In genomic region chr14:89134640-89135039, GRCh38 we compare ENCODE assay signal across 27 cellular contexts.
"Had no signal": no experiment of that assay in that cellular context is flagged by ENCODE, and none has a peak within 500 bp of the region (broad histone marks: within the 10 kb centered on the region; RNA-seq: fewer than 3 reads in every experiment).

No MANE protein-coding gene starts in this region.

- H3K27ac Mint-ChIP-seq: mesothelial cell of epicardium; naive B cell; natural killer cell treated with Interleukin-12 subunit alpha and Interleukin-12 subunit beta and Interleukin-15 and Interleukin-18, amount 100 ng/mL, for 72 hours; stimulated activated effector memory CD8-positive, alpha-beta T cell treated with anti-CD3 and anti-CD28 coated beads, Interleukin-12 subunit alpha, Interleukin-12 subunit beta, amount 100 ng/mL, for 72 hours; type B pancreatic cell had no signal

- H3K4me1 ChIP-seq: foreskin keratinocyte, gastroesophageal sphincter, prostate gland, right atrium auricular region, testis had no signal

- DNase-seq: effector CD4-positive, alpha-beta T cell; foreskin keratinocyte; heart left ventricle; hypothalamus; mesenchymal stem cell; mucosa of descending colon; naive B cell; nucleus accumbens; stimulated activated CD4-positive, alpha-beta T cell treated with anti-CD3 and anti-CD28 coated beads, Interleukin-2, amount 100 ng/mL, for 24 hours; stimulated activated CD4-positive, alpha-beta T cell treated with anti-CD3 and anti-CD28 coated beads, Interleukin-4, amount 100 ng/mL, for 24 hours; stimulated activated naive CD4-positive, alpha-beta T cell treated with Interleukin-2 at 50 U/mL for 16 hours; substantia nigra; testis; tibial artery had no signal

- H3K27ac ChIP-seq: dorsolateral prefrontal cortex, foreskin keratinocyte, gastroesophageal sphincter, heart left ventricle, prostate gland, right atrium auricular region, testis, tibial artery had no signal

- H3K27me3 ChIP-seq: dorsolateral prefrontal cortex, gastroesophageal sphincter, heart left ventricle, right atrium auricular region, testis, tibial artery had no signal

- ATAC-seq: foreskin keratinocyte; gastroesophageal sphincter; heart left ventricle; mucosa of descending colon; natural killer cell treated with Interleukin-12 subunit alpha and Interleukin-12 subunit beta and Interleukin-15 and Interleukin-18, amount 100 ng/mL, for 72 hours; sciatic nerve; stimulated activated effector memory CD8-positive, alpha-beta T cell treated with anti-CD3 and anti-CD28 coated beads, Interleukin-12 subunit alpha, Interleukin-12 subunit beta, amount 100 ng/mL, for 72 hours had no signal

- FAIRE-seq: colon, keratinocyte, urothelium cell line had no signal

- H3K4me3 ChIP-seq: dorsolateral prefrontal cortex, gastroesophageal sphincter, heart left ventricle, mucosa of descending colon, prostate gland, right atrium auricular region, testis, tibial artery had no signal

- H3K4me1 Mint-ChIP-seq: mesothelial cell of epicardium; naive B cell; stimulated activated effector memory CD8-positive, alpha-beta T cell treated with anti-CD3 and anti-CD28 coated beads, Interleukin-12 subunit alpha, Interleukin-12 subunit beta, amount 100 ng/mL, for 72 hours had no signal

- H3K9me3 ChIP-seq: prostate gland, testis, tibial artery had no signal

- H3K36me3 ChIP-seq: gastroesophageal sphincter, heart left ventricle, prostate gland, right atrium auricular region, tibial artery had no signal

- H3K4me3 Mint-ChIP-seq: mesothelial cell of epicardium; naive B cell; natural killer cell treated with Interleukin-12 subunit alpha and Interleukin-12 subunit beta and Interleukin-15 and Interleukin-18, amount 100 ng/mL, for 72 hours; neural crest cell; stimulated activated effector memory CD8-positive, alpha-beta T cell treated with anti-CD3 and anti-CD28 coated beads, Interleukin-12 subunit alpha, Interleukin-12 subunit beta, amount 100 ng/mL, for 72 hours; type B pancreatic cell had no signal

- H3K36me3 Mint-ChIP-seq: stimulated activated effector memory CD8-positive, alpha-beta T cell treated with anti-CD3 and anti-CD28 coated beads, Interleukin-12 subunit alpha, Interleukin-12 subunit beta, amount 100 ng/mL, for 72 hours; type B pancreatic cell had no signal
